Comparison of ENCODE assay signal across 7 cellular contexts in genomic region chr9:25017779-25018178, GRCh38.
"Had no signal": no experiment of that assay in that cellular context is flagged by ENCODE, and none has a peak within 500 bp of the region (broad histone marks: within the 10 kb centered on the region; RNA-seq: fewer than 3 reads in every experiment).

No MANE protein-coding gene starts in this region.

- DNase-seq: GDM1, GF-D8 had no signal

- H3K4me3 ChIP-seq: GM12878 had no signal

- FAIRE-seq: GM12878, GM12891, GM12892, GM18507, GM19239 had no signal

- ATAC-seq: GM12878 had no signal
